31 cellular contexts compared by ENCODE assay signal in genomic region chr1:29822895-29823294, GRCh38.
"Had no signal": no experiment of that assay in that cellular context is flagged by ENCODE, and none has a peak within 500 bp of the region (broad histone marks: within the 10 kb centered on the region; RNA-seq: fewer than 3 reads in every experiment).

No MANE protein-coding gene starts in this region.

- H3K9me3 Mint-ChIP-seq: activated CD4-positive, alpha-beta memory T cell treated with anti-CD3 and anti-CD28 coated beads, Interleukin-2, amount 10 ng/mL, durations not matched to agents 7 days and 5 days; activated CD4-positive, alpha-beta T cell treated with anti-CD3 and anti-CD28 coated beads, Interleukin-2, amount 10 ng/mL, durations not matched to agents 7 days and 5 days; activated T-cell treated with anti-CD3 and anti-CD28 coated beads, Interleukin-2, amount 50 U/mL, for 4 hours; activated T-helper 17 cell treated with anti-CD3 and anti-CD28 coated beads, Interleukin-2, amount 50 U/mL, for 72 hours; dendritic cell treated with granulocyte-macrophage colony-stimulating factor and Interleukin-4, amounts not matched to agents 40 ng/mL and 50 ng/mL, for 4 days; endodermal cell; T-cell; T-helper 1 cell treated with Interleukin-12 subunit alpha and Interleukin-12 subunit beta and Interleukin-4 antibody, amounts not matched to agents 30 μg/mL and 1 μg/mL, for 36 hours had no signal

- FAIRE-seq: astrocyte had no signal

- H3K4me3 Mint-ChIP-seq: activated CD4-positive, alpha-beta memory T cell treated with anti-CD3 and anti-CD28 coated beads, Interleukin-2, amount 10 ng/mL, durations not matched to agents 7 days and 5 days; activated CD4-positive, alpha-beta T cell treated with anti-CD3 and anti-CD28 coated beads, Interleukin-2, amount 10 ng/mL, durations not matched to agents 7 days and 5 days; activated naive CD8-positive, alpha-beta T cell; activated T-cell treated with anti-CD3 and anti-CD28 coated beads, Interleukin-2, amount 50 U/mL, for 4 hours; activated T-helper 17 cell treated with anti-CD3 and anti-CD28 coated beads, Interleukin-2, amount 50 U/mL, for 72 hours; dendritic cell treated with granulocyte-macrophage colony-stimulating factor and Interleukin-4, amounts not matched to agents 40 ng/mL and 50 ng/mL, for 4 days; endodermal cell; T-cell; T-helper 1 cell treated with Interleukin-12 subunit alpha and Interleukin-12 subunit beta and Interleukin-4 antibody, amounts not matched to agents 30 μg/mL and 1 μg/mL, for 36 hours; WTC11 had no signal

- H3K27me3 ChIP-seq: brain microvascular endothelial cell, colonic mucosa had no signal

- DNase-seq: activated CD4-positive, alpha-beta T cell treated with anti-CD3 and anti-CD28 coated beads for 1 hour; activated CD4-positive, alpha-beta T cell treated with anti-CD3 and anti-CD28 coated beads for 4 hours; activated CD4-positive, alpha-beta T cell treated with anti-CD3 and anti-CD28 coated beads, Interleukin-2, amount 10 ng/mL, durations not matched to agents 7 days and 5 days; activated CD4-positive, alpha-beta T cell treated with anti-CD3 and anti-CD28 coated beads, Interleukin-2, amount 50 U/mL, for 4 hours; activated effector memory CD4-positive, alpha-beta T cell treated with Interleukin-2 at 50 U/mL for 16 hours; activated gamma-delta T cell treated with Interleukin-2 at 50 U/mL for 16 hours; activated naive CD4-positive, alpha-beta T cell treated with anti-CD3 and anti-CD28 coated beads, Interleukin-2, amount 50 U/mL, for 16 hours; activated naive CD4-positive, alpha-beta T cell treated with Interleukin-2 at 50 U/mL for 16 hours; activated T-cell treated with anti-CD3 and anti-CD28 coated beads, Interleukin-2, amount 50 U/mL, for 4 hours; amniotic stem cell; anterior cingulate cortex; brain microvascular endothelial cell; central memory CD4-positive, alpha-beta T cell; cerebellar nuclear complex; dorsolateral prefrontal cortex; effector memory CD4-positive, alpha-beta T cell; endodermal cell; esophagus squamous epithelium; foreskin melanocyte; heart right ventricle; SW 1271; T-cell had no signal

- H3K4me3 ChIP-seq: colonic mucosa, dorsolateral prefrontal cortex, esophagus squamous epithelium, gastroesophageal sphincter, heart right ventricle had no signal

- H3K36me3 Mint-ChIP-seq: activated naive CD8-positive, alpha-beta T cell; T-cell; WTC11 had no signal

- ATAC-seq: activated T-cell treated with anti-CD3 and anti-CD28 coated beads, Interleukin-2, amount 50 U/mL, for 4 hours; activated T-helper 17 cell treated with anti-CD3 and anti-CD28 coated beads, Interleukin-2, amount 50 U/mL, for 72 hours; gastroesophageal sphincter; heart right ventricle; T-cell; WTC11 had no signal

- H3K27ac Mint-ChIP-seq: activated CD4-positive, alpha-beta memory T cell treated with anti-CD3 and anti-CD28 coated beads, Interleukin-2, amount 10 ng/mL, durations not matched to agents 7 days and 5 days; activated CD4-positive, alpha-beta T cell treated with anti-CD3 and anti-CD28 coated beads, Interleukin-2, amount 10 ng/mL, durations not matched to agents 7 days and 5 days; activated naive CD8-positive, alpha-beta T cell; activated T-helper 17 cell treated with anti-CD3 and anti-CD28 coated beads, Interleukin-2, amount 50 U/mL, for 72 hours; dendritic cell treated with granulocyte-macrophage colony-stimulating factor and Interleukin-4, amounts not matched to agents 40 ng/mL and 50 ng/mL, for 4 days; endodermal cell; T-cell; T-helper 1 cell treated with Interleukin-12 subunit alpha and Interleukin-12 subunit beta and Interleukin-4 antibody, amounts not matched to agents 30 μg/mL and 1 μg/mL, for 36 hours; WTC11 had no signal

- H3K4me1 Mint-ChIP-seq: activated CD4-positive, alpha-beta memory T cell treated with anti-CD3 and anti-CD28 coated beads, Interleukin-2, amount 10 ng/mL, durations not matched to agents 7 days and 5 days; activated CD4-positive, alpha-beta T cell treated with anti-CD3 and anti-CD28 coated beads, Interleukin-2, amount 10 ng/mL, durations not matched to agents 7 days and 5 days; activated T-helper 17 cell treated with anti-CD3 and anti-CD28 coated beads, Interleukin-2, amount 50 U/mL, for 72 hours; T-cell had no signal

- H3K36me3 ChIP-seq: brain microvascular endothelial cell, colonic mucosa, esophagus squamous epithelium, gastroesophageal sphincter, heart right ventricle had no signal
